18 cellular contexts compared by ENCODE assay signal in genomic region chr11:99841885-99842284, GRCh38.
DNase-seq lines count a peak whose midpoint lies in the region; TF ChIP-seq lines count a peak whose summit lies in the region.
"Had no signal": no experiment of that assay in that cellular context is flagged by ENCODE, and none has a peak within 500 bp of the region (broad histone marks: within the 10 kb centered on the region; RNA-seq: fewer than 3 reads in every experiment).

No MANE protein-coding gene starts in this region.

- no peak overlapping the region for H2BK20ac ChIP-seq in H9 (ENCODE audit: low read depth, low read length, poor library complexity, severe bottlenecking)

- no peak overlapping the region for H3K56ac ChIP-seq in H9 (ENCODE audit: insufficient read length, low read depth, low read length)

- H4K20me1 ChIP-seq in H9 (ENCODE audit: control insufficient read depth, insufficient read depth, insufficient read length): no peaks in the 10 kb centered on the region
- H4K20me1 ChIP-seq: BLaER1 had no signal

- no peaks in the 10 kb centered on the region for H3K9me3 Mint-ChIP-seq in chondrocyte (ENCODE audit: low read depth)
- H3K9me3 Mint-ChIP-seq in H9: no peaks in the 10 kb centered on the region

- no peaks in the 10 kb centered on the region for H3K79me1 ChIP-seq in H9 (ENCODE audit: insufficient read depth, low read depth, low read length, poor library complexity, severe bottlenecking)

- peaks cover 3% of the 10 kb centered on the region for H3K27me3 Mint-ChIP-seq in chondrocyte (ENCODE audit: low read depth)
- no peaks in the 10 kb centered on the region for H3K27me3 Mint-ChIP-seq in H9 (ENCODE audit: low read depth)
- H3K27me3 Mint-ChIP-seq: B cell; CD4-positive, CD25-positive, alpha-beta regulatory T cell had no signal

- H3K36me3 Mint-ChIP-seq in chondrocyte (ENCODE audit: low read depth): no peaks in the 10 kb centered on the region
- H3K36me3 Mint-ChIP-seq in H9 (ENCODE audit: insufficient read depth in 1 of 3, low read depth in 3 of 3): no peaks in the 10 kb centered on the region
- H3K36me3 Mint-ChIP-seq: CD4-positive, CD25-positive, alpha-beta regulatory T cell; CD8-positive, alpha-beta T cell had no signal

- WGBS in H9 (ENCODE audit: extremely low coverage, insufficient read length, low lambda C conversion rate): no CpG with 5 or more reads among the region's 7 CpGs

- TF ChIP-seq CTCF in chondrocyte (IDR thresholded peaks at IDR 0.05) (no peak), H9 (conservative IDR thresholded peaks at IDR 0.05) (no peak)

- no peaks in the 10 kb centered on the region for H3K79me2 ChIP-seq in H9 (ENCODE audit: insufficient read depth, low read length)

- H3K23ac ChIP-seq in H9 (ENCODE audit: insufficient read length, low read depth, low read length): no peak overlapping the region

- DNase-seq in NCI-H748 (lab: John Stamatoyannopoulos, UW; ENCODE audit: unreplicated experiment) (peak; percentile 28), NCI-H748 treated with DMSO at 0.1 percent for 48 hours (lab: John Stamatoyannopoulos, UW) (no peak), NCI-H69 (lab: John Stamatoyannopoulos, UW) (peak; percentile 6), chondrocyte (ENCODE audit: low spot score) (peak; percentile 30), H9 (no peak), NCI-H2227 (lab: John Stamatoyannopoulos, UW; ENCODE audit: unreplicated experiment) (no peak)
- DNase-seq: Caco-2; CD4-positive, CD25-positive, alpha-beta regulatory T cell; CD8-positive, alpha-beta T cell; DMS153; DND-41; GDM1; GOT3; HCEC 1CT had no signal

- no peak overlapping the region for H3K9ac ChIP-seq in H9 (ENCODE audit: extremely low read depth, insufficient read length, low read length)
- H3K9ac ChIP-seq: BLaER1 had no signal

- H3K4ac ChIP-seq in H9 (ENCODE audit: low read depth, low read length): no peak overlapping the region

- H3K18ac ChIP-seq in H9 (ENCODE audit: insufficient read length, low read depth, low read length): no peak overlapping the region

- no peak overlapping the region for H2AFZ ChIP-seq in H9 (ENCODE audit: low read length)

- H4K5ac ChIP-seq in H9 (ENCODE audit: insufficient read length, low read depth, low read length): no peak overlapping the region

- H2BK15ac ChIP-seq in H9 (ENCODE audit: low read depth, low read length): no peak overlapping the region

- no peak overlapping the region for H2BK5ac ChIP-seq in H9 (ENCODE audit: insufficient read length, low read length)

- no peak overlapping the region for H3K4me3 Mint-ChIP-seq in chondrocyte (ENCODE audit: unreplicated experiment)
- H3K4me3 Mint-ChIP-seq in H9: no peak overlapping the region
- H3K4me3 Mint-ChIP-seq: B cell; CD4-positive, CD25-positive, alpha-beta regulatory T cell; CD8-positive, alpha-beta T cell had no signal

- H3K4me1 Mint-ChIP-seq in chondrocyte (ENCODE audit: low read depth): no peaks in the 10 kb centered on the region
- peaks cover 0 to 4% of the 10 kb centered on the region in 2 experiments; a peak in 1 of 4 replicates for H3K4me1 Mint-ChIP-seq in H9
- H3K4me1 Mint-ChIP-seq: B cell; CD4-positive, CD25-positive, alpha-beta regulatory T cell had no signal

- no peak overlapping the region for H3K14ac ChIP-seq in H9 (ENCODE audit: insufficient read depth, low read length)

- H2AK5ac ChIP-seq in H9 (ENCODE audit: insufficient read length, low read length): no peak overlapping the region

- H2BK120ac ChIP-seq in H9 (ENCODE audit: low read depth, low read length, poor library complexity, severe bottlenecking): no peak overlapping the region

- H3K27ac Mint-ChIP-seq in chondrocyte (ENCODE audit: unreplicated experiment): no peak overlapping the region
- no peak overlapping the region for H3K27ac Mint-ChIP-seq in H9
- H3K27ac Mint-ChIP-seq: B cell; CD4-positive, CD25-positive, alpha-beta regulatory T cell; CD8-positive, alpha-beta T cell had no signal

- no peaks in the 10 kb centered on the region for H3K27me3 ChIP-seq in H9 (ENCODE audit: insufficient read depth, low read length)
- H3K27me3 ChIP-seq: BLaER1 had no signal

- no peak overlapping the region for H4K91ac ChIP-seq in H9 (ENCODE audit: insufficient read length, low read depth, low read length)

- no peak overlapping the region for H2BK12ac ChIP-seq in H9 (ENCODE audit: insufficient read length, low read depth, low read length)

- no peaks in the 10 kb centered on the region; the same call in 1 of the 2 replicates for H3K4me1 ChIP-seq in H9 (ENCODE audit: insufficient read depth, low read length)
- H3K4me1 ChIP-seq: BLaER1, Caco-2 had no signal

- H3K27ac ChIP-seq in H9 (ENCODE audit: insufficient read length, low read depth, low read length): no peak overlapping the region
- H3K27ac ChIP-seq: 22Rv1, BLaER1, C4-2B had no signal

- no peak overlapping the region for H4K8ac ChIP-seq in H9 (replicated peaks; ENCODE audit: insufficient read length, low read depth, low read length)

- no peak overlapping the region for H3T11ph ChIP-seq in H9 (ENCODE audit: low read length)

- H3K9me3 ChIP-seq in H9 (ENCODE audit: control insufficient read depth, low read depth, low read length): no peaks in the 10 kb centered on the region
- H3K9me3 ChIP-seq: BLaER1, Caco-2 had no signal

- H3K23me2 ChIP-seq in H9 (ENCODE audit: insufficient read length, low read depth, low read length, poor library complexity, severe bottlenecking): no peaks in the 10 kb centered on the region

- H3K4me2 ChIP-seq in H9 (ENCODE audit: insufficient read depth, insufficient read length, low read length): no peak overlapping the region
- H3K4me2 ChIP-seq: BLaER1 had no signal

Comparison
In these comparisons a context has a peak if more than half of its experiments do, and no peak if none do; other contexts are left out.
1. DNase-seq: peak in NCI-H748 (single experiment), NCI-H69 (single experiment) and chondrocyte (single experiment); none in NCI-H748 treated with DMSO at 0.1 percent for 48 hours (single experiment), H9 (single experiment) and NCI-H2227 (single experiment).